ENCODE assay signal across 8 cellular contexts in the genomic region with DNA sequence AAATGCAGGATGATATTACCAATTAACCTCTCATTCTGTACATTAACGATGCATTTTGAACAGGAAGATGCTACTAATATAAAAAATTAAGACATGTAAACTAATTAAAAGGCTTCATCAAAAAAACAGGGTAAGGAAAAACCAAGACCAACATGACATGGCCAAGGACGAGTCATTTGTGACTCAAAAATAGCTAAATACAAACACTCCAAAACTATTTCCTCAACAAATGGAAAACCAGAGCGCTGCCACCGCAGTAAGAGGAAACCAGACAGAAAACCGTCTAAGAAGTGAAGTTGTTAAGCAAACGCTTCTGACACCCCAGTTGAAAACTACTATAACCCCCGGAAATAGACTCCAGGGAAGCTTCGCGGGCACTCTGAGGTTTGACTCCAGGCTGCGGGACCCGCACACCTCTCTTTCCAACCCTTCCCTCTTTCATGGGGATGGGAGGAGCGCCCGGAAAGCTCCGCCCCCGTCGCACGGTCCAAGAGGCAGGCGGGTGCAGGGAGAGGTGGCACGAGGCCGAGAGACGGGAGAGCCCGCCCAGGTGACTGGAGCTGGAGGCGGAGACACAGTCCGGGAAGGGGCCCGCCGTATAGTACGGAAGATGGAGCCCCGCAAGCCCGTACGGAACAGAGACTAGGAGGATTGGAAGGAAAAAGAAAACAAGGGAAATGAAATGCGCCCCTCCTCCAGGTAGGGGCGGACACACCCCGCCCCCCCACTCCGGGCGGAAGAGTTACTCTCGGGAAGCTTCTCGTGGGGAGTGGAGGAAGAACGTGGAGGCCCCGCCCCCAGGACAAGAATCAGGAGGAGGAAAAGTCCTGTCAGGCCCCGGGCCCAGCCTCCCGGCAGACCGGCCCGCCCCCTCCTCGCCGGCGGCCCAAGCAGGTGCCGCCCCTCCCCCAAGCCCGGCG. TPM values are rescaled to one million over a fixed set of nuclear protein-coding genes. Genes with fewer than 3 reads are reported as not detected.
DNase-seq lines count a peak whose midpoint lies in the region; ATAC-seq and TF ChIP-seq lines count a peak whose summit lies in the region.

No MANE protein-coding gene starts in this region.

- no peaks in the 10 kb centered on the region for H3K27me3 ChIP-seq in colonic mucosa

- intact Hi-C loops in colonic mucosa (cut with DNase I), result no loop called here

- TF ChIP-seq CTCF in colonic mucosa (IDR thresholded peaks at IDR 0.05), result no peak

- peak overlapping the region; percentile 85 to 92 for H3K9ac ChIP-seq in colonic mucosa (ENCODE audit: low read depth in 2 of 2, low read length in 2 of 2)

- ATAC-seq in GM19043 (IDR thresholded peaks at IDR 0.05; ENCODE audit: low read depth, unreplicated experiment) (peak; percentile 52), HG03432 (IDR thresholded peaks at IDR 0.05; ENCODE audit: unreplicated experiment) (peak; percentile 67)

- H3K4me1 ChIP-seq in colonic mucosa, result no peaks in the 10 kb centered on the region

- DNase-seq in AG20443 (ENCODE audit: low spot score), result peak; percentile 95
- peak; percentile 83 for DNase-seq in NCI-H460 (ENCODE audit: extremely low read depth, low read depth)
- peak; percentile 83 for DNase-seq in activated CD4-positive, alpha-beta T cell treated with anti-CD3 and anti-CD28 coated beads for 4 hours
- DNase-seq in colonic mucosa, result peak; percentile 98
- DNase-seq in kidney tubule cell (ENCODE audit: low spot score), result peak; percentile 95
- peak; percentile 59 to 70 for DNase-seq in stimulated activated CD4-positive, alpha-beta T cell treated with anti-CD3 and anti-CD28 coated beads, Interleukin-1b, Interleukin-23, amount 100 ng/mL, for 1 hour (ENCODE audit: low read depth in 2 of 2)

- peak overlapping the region; percentile 94 for H3K27ac ChIP-seq in colonic mucosa

- no peaks in the 10 kb centered on the region for H3K9me3 ChIP-seq in colonic mucosa

- H3K4me3 ChIP-seq in colonic mucosa, result peak overlapping the region; percentile 65

- no peaks in the 10 kb centered on the region for H3K36me3 ChIP-seq in colonic mucosa

RNA-seq across cellular contexts. Expression of a gene that starts 0.7 kb away (rescaled TPM):
- total RNA-seq in NCI-H460 (2014; rRNA removed; shearing (Covaris generic)), result 13.1 and 15.8 TPM in 2 replicates
- polyA plus RNA-seq in NCI-H460 (2014; cell fraction: nucleus; rRNA removed), result 13.3 and 14.4 TPM in 2 replicates
- 10 to 100 TPM; 18.8 to 23.9 TPM for total RNA-seq in colonic mucosa

RNA-seq across cellular contexts. Expression of a gene that starts 39.4 kb away (rescaled TPM):
- total RNA-seq in NCI-H460 (2014; rRNA removed; shearing (Covaris generic)), result 9.6 and 9.9 TPM in 2 replicates
- polyA plus RNA-seq in NCI-H460 (2014; cell fraction: nucleus; rRNA removed), result 2.9 and 5.5 TPM in 2 replicates
- 10 to 100 TPM; 14.9 to 16.4 TPM for total RNA-seq in colonic mucosa

Comparison
In these comparisons a context has a peak if more than half of its experiments do, and no peak if none do; other contexts are left out.
1. Peak in every context shown above with its lines: DNase-seq, ATAC-seq, H3K4me3 ChIP-seq and H3K27ac ChIP-seq.